ENCODE assay signal across 1 cellular context in the genomic region with DNA sequence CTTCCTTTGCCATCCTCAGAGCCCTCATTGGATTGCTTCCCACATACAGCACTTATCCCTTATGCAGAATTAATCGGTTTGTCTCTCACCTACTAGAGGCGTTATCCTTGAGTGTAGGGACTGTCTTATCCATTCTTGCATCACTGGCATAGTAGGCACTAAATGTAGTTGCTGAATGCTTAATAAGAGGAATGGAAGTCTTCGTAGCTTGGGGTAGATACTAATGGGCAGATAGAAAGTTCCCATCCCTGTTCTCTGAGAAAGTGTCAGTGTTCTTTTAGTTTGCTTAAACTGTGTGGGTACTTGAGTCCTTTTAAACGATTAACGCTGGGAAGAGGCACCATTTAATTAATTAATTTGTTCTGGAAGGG.
TF ChIP-seq lines count a peak whose summit lies in the region.

No MANE protein-coding gene starts in this region.

TF ChIP-seq in GM12878, 131 proteins besides CTCF, POLR2A, EP300 and RAD21 (continued from another document):
- TF ChIP-seq, protein P1, sequence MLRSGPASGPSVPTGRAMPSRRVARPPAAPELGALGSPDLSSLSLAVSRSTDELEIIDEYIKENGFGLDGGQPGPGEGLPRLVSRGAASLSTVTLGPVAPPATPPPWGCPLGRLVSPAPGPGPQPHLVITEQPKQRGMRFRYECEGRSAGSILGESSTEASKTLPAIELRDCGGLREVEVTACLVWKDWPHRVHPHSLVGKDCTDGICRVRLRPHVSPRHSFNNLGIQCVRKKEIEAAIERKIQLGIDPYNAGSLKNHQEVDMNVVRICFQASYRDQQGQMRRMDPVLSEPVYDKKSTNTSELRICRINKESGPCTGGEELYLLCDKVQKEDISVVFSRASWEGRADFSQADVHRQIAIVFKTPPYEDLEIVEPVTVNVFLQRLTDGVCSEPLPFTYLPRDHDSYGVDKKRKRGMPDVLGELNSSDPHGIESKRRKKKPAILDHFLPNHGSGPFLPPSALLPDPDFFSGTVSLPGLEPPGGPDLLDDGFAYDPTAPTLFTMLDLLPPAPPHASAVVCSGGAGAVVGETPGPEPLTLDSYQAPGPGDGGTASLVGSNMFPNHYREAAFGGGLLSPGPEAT (IDR thresholded peaks at IDR 0.05; ENCODE audit: low read depth) = no peak
- no peak for TF ChIP-seq MLLT1 (IDR thresholded peaks at IDR 0.05)
